Comparison of ENCODE assay signal across 12 cellular contexts in the genomic region with DNA sequence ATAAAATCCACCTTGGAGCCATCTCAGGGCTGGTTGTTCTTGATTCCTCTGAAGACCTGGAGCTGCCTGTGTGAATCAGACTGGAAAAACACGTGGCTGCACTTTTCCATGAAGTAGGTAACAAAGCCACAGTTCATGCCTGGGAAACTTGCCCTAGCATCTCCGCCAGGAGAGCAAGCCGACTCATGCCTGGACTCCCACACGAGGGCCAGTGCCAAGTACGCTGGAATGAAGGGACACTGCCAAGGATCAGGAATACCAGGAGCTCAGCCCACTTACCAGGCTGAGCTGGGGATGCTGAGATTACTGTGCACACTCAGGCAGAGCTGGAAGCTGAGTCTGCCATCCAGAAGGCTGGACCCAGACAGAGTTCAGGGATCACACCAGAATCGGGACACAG. TPM values are rescaled to one million over a fixed set of nuclear protein-coding genes. Genes with fewer than 3 reads are reported as not detected.
DNase-seq lines count a peak whose midpoint lies in the region; ATAC-seq, FAIRE-seq and TF ChIP-seq lines count a peak whose summit lies in the region.
"Had no signal": no experiment of that assay in that cellular context is flagged by ENCODE, and none has a peak within 500 bp of the region (broad histone marks: within the 10 kb centered on the region; RNA-seq: fewer than 3 reads in every experiment).

No MANE protein-coding gene starts in this region.

- no peak overlapping the region for H2AFZ ChIP-seq in keratinocyte (ENCODE audit: control insufficient read depth, low read length)

- no peaks in the 10 kb centered on the region for H3K27me3 ChIP-seq in keratinocyte (ENCODE audit: control insufficient read depth, extremely low read depth, insufficient read depth, low read length)
- no peaks in the 10 kb centered on the region for H3K27me3 ChIP-seq in testis

- TF ChIP-seq EP300 in Ishikawa (IDR thresholded peaks at IDR 0.05; ENCODE audit: borderline replicate concordance) = peak; percentile 79

- TF ChIP-seq RAD21 in Ishikawa (IDR thresholded peaks at IDR 0.05; ENCODE audit: low read depth) = no peak

- peak; percentile 96 for FAIRE-seq in keratinocyte (lab: Jason Lieb, UNC)

- H3K27ac ChIP-seq in keratinocyte (ENCODE audit: control insufficient read depth, insufficient read depth, low read length) (peak overlapping the region; percentile 62), testis (peak overlapping the region in 1 of 2 donors; percentile 68)
- H3K27ac ChIP-seq: HL-60 had no signal

- DNase-seq in cerebellum (ENCODE audit: low spot score) (peak; percentile 62), keratinocyte (ENCODE audit: low read depth, low spot score) (peak; percentile 93), testis (peak; percentile 92), D341Med (ENCODE audit: low spot score) (no peak), retina (no peak)
- no peak for DNase-seq in activated CD4-positive, CD25-positive, alpha-beta regulatory T cell (lab: John Stamatoyannopoulos, UW)
- DNase-seq: naive B cell, trophoblast cell had no signal

- H3K4me1 ChIP-seq in keratinocyte (ENCODE audit: control insufficient read depth, extremely low read depth, insufficient read depth, low read length) (peaks cover 65% of the 10 kb centered on the region), testis (peaks cover 27% of the 10 kb centered on the region)

- H3K79me2 ChIP-seq in keratinocyte (ENCODE audit: control insufficient read depth, insufficient read depth, low read length) = no peaks in the 10 kb centered on the region

- no peak for TF ChIP-seq POLR2A in testis (IDR thresholded peaks at IDR 0.05)

- H3K4me3 ChIP-seq in keratinocyte (ENCODE audit: control insufficient read depth in 2 of 3, extremely low read depth in 1 of 3, insufficient read depth in 2 of 3, low read depth in 1 of 3, low read length in 3 of 3) = no peak overlapping the region
- no peak overlapping the region for H3K4me3 ChIP-seq in testis

- TF ChIP-seq CTCF in keratinocyte (optimal IDR thresholded peaks at IDR 0.05 in 1 of 3, IDR thresholded peaks at IDR 0.05 in 1 of 3, conservative IDR thresholded peaks at IDR 0.05 in 1 of 3; ENCODE audit: extremely low read depth in 1 of 3, insufficient read depth in 2 of 3, low read length in 3 of 3) (no peak), testis (IDR thresholded peaks at IDR 0.05) (no peak)

- intact Hi-C loops in testis (cut with DNase I; ENCODE audit: low total_unique reads) = no loop called here

- WGBS in testis, 2 donors = 33 to 46% methylated on average over 2 to 6 of the region's 6 CpGs

- H3K9me3 ChIP-seq in keratinocyte (ENCODE audit: control insufficient read depth, low read depth, low read length) (no peaks in the 10 kb centered on the region), testis (no peaks in the 10 kb centered on the region)

- no peaks in the 10 kb centered on the region for H4K20me1 ChIP-seq in keratinocyte (ENCODE audit: control insufficient read depth, extremely low read depth, insufficient read depth, low read length)

- peak overlapping the region; percentile 78 for H3K4me2 ChIP-seq in keratinocyte (ENCODE audit: control insufficient read depth, extremely low read depth, insufficient read depth, low read depth, low read length)

- no peak for ATAC-seq in GM21576 (IDR thresholded peaks at IDR 0.05; ENCODE audit: unreplicated experiment)
- ATAC-seq: activated T-helper 17 cell treated with anti-CD3 and anti-CD28 coated beads, Interleukin-2, amount 50 U/mL, for 72 hours had no signal

- dilution Hi-C loops in keratinocyte (cut with MboI; ENCODE audit: extremely low pct_ligation_motif_present, low sequenced_read_pairs) = no loop called here

- H3K9ac ChIP-seq in keratinocyte (ENCODE audit: control insufficient read depth, extremely low read depth, insufficient read depth, low read length) = peak overlapping the region; percentile 29

- H3K9me1 ChIP-seq in keratinocyte (ENCODE audit: control insufficient read depth, extremely low read depth, insufficient read depth, low read length) = no peaks in the 10 kb centered on the region

- H3K36me3 ChIP-seq in keratinocyte (ENCODE audit: control insufficient read depth in 2 of 2, extremely low read depth in 1 of 2, insufficient read depth in 2 of 2, low read length in 2 of 2) (no peaks in the 10 kb centered on the region), testis (ENCODE audit: low read depth, missing control alignments) (no peaks in the 10 kb centered on the region)

TF ChIP-seq in Ishikawa, 13 proteins besides CTCF, POLR2A, EP300 and RAD21:
- TF ChIP-seq, protein P1, sequence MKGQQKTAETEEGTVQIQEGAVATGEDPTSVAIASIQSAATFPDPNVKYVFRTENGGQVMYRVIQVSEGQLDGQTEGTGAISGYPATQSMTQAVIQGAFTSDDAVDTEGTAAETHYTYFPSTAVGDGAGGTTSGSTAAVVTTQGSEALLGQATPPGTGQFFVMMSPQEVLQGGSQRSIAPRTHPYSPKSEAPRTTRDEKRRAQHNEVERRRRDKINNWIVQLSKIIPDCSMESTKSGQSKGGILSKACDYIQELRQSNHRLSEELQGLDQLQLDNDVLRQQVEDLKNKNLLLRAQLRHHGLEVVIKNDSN (IDR thresholded peaks at IDR 0.05) = peak; percentile 45
- TF ChIP-seq TCF12 (IDR thresholded peaks at IDR 0.05; ENCODE audit: low read depth) (peak; percentile 70), TEAD4 (IDR thresholded peaks at IDR 0.05) (peak; percentile 57; the same call in 1 of the 2 replicates), CEBPB (IDR thresholded peaks at IDR 0.05) (no peak), FOXM1 (IDR thresholded peaks at IDR 0.05; ENCODE audit: borderline replicate concordance, low read depth) (no peak; the same call in 1 of the 2 replicates), YY1 (IDR thresholded peaks at IDR 0.05; ENCODE audit: low read depth) (no peak), ZBTB7A (IDR thresholded peaks at IDR 0.05; ENCODE audit: low read depth) (no peak), EGR1 (IDR thresholded peaks at IDR 0.05) (peak; percentile 35; the same call in 1 of the 2 replicates), TAF1 (IDR thresholded peaks at IDR 0.05; ENCODE audit: low read depth) (no peak), NFIC (IDR thresholded peaks at IDR 0.05) (peak; percentile 82), CREB1 (IDR thresholded peaks at IDR 0.05; ENCODE audit: low read depth) (no peak)
- TF ChIP-seq, protein P2, sequence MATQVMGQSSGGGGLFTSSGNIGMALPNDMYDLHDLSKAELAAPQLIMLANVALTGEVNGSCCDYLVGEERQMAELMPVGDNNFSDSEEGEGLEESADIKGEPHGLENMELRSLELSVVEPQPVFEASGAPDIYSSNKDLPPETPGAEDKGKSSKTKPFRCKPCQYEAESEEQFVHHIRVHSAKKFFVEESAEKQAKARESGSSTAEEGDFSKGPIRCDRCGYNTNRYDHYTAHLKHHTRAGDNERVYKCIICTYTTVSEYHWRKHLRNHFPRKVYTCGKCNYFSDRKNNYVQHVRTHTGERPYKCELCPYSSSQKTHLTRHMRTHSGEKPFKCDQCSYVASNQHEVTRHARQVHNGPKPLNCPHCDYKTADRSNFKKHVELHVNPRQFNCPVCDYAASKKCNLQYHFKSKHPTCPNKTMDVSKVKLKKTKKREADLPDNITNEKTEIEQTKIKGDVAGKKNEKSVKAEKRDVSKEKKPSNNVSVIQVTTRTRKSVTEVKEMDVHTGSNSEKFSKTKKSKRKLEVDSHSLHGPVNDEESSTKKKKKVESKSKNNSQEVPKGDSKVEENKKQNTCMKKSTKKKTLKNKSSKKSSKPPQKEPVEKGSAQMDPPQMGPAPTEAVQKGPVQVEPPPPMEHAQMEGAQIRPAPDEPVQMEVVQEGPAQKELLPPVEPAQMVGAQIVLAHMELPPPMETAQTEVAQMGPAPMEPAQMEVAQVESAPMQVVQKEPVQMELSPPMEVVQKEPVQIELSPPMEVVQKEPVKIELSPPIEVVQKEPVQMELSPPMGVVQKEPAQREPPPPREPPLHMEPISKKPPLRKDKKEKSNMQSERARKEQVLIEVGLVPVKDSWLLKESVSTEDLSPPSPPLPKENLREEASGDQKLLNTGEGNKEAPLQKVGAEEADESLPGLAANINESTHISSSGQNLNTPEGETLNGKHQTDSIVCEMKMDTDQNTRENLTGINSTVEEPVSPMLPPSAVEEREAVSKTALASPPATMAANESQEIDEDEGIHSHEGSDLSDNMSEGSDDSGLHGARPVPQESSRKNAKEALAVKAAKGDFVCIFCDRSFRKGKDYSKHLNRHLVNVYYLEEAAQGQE (IDR thresholded peaks at IDR 0.05; ENCODE audit: low read depth) = no peak
- TF ChIP-seq, protein P3, sequence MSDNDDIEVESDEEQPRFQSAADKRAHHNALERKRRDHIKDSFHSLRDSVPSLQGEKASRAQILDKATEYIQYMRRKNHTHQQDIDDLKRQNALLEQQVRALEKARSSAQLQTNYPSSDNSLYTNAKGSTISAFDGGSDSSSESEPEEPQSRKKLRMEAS (IDR thresholded peaks at IDR 0.05) = peak; percentile 82

RNA-seq across cellular contexts. Expression of a gene that starts 10.9 kb away (rescaled TPM):
- total RNA-seq in cerebellum (2.5 TPM), testis (100 to 1,000 TPM in 1 of 2 donors, 10 to 100 TPM in 1; 76.9 to 154 TPM)
- polyA plus RNA-seq in keratinocyte (132 to 175 TPM (median 144 TPM) in 3 replicates), testis (ENCODE audit: insufficient read depth, low read depth, low replicate concordance) (99.3 TPM)
- polyA plus RNA-seq in keratinocyte (2011; ENCODE audit: low read depth) = 27.1 TPM
- polyA plus RNA-seq in keratinocyte (2011; cell fraction: cytosol; rRNA removed) = 139 and 154 TPM in 2 replicates
- polyA plus RNA-seq in keratinocyte (2011; cell fraction: nucleus; rRNA removed) = 104 and 114 TPM in 2 replicates
- 91.4 and 116 TPM in 2 replicates for polyA plus RNA-seq in keratinocyte (2012; ENCODE audit: low replicate concordance)
- 130 to 194 TPM (median 145 TPM) in 3 replicates for polyA minus RNA-seq in keratinocyte
- 77.3 TPM for polyA minus RNA-seq in keratinocyte (2011; cell fraction: cytosol; rRNA and poly(A)+ RNA removed)
- 44.9 and 62.7 TPM in 2 replicates for polyA minus RNA-seq in keratinocyte (2011; cell fraction: nucleus; rRNA and poly(A)+ RNA removed)

Comparison
In these comparisons a context has a peak if more than half of its experiments do, and no peak if none do; other contexts are left out.
1. DNase-seq: peak in cerebellum (single experiment), keratinocyte (single experiment) and testis (single experiment); none in activated CD4-positive, CD25-positive, alpha-beta regulatory T cell (0 of 4), D341Med (single experiment) and retina (single experiment).
2. RNA of a gene that starts 10.9 kb away (total RNA-seq): 76.9 to 154 TPM in testis; 2.5 TPM in cerebellum (single experiment); every median in the first group is over 10 times any median in the second.